26 cellular contexts compared by ENCODE assay signal in genomic region chr3:67416703-67417102, GRCh38.
DNase-seq lines count a peak whose midpoint lies in the region; ATAC-seq and TF ChIP-seq lines count a peak whose summit lies in the region.
"Had no signal": no experiment of that assay in that cellular context is flagged by ENCODE, and none has a peak within 500 bp of the region (broad histone marks: within the 10 kb centered on the region; RNA-seq: fewer than 3 reads in every experiment).

No MANE protein-coding gene starts in this region.

- H3K4me1 Mint-ChIP-seq in H9 = no peaks in the 10 kb centered on the region
- no peaks in the 10 kb centered on the region for H3K4me1 Mint-ChIP-seq in activated CD4-positive, alpha-beta memory T cell treated with anti-CD3 and anti-CD28 coated beads for 36 hours (ENCODE audit: low read depth)
- H3K4me1 Mint-ChIP-seq: stimulated activated naive B cell treated with anti-CD40 and anti-IgM and Interleukin-4, amounts not matched to agents 10 μg/mL and 1 μg/mL and 100 μg/mL, for 72 hours had no signal

- H2BK12ac ChIP-seq in H9 (ENCODE audit: insufficient read length, low read depth, low read length) = no peak overlapping the region

- no peak overlapping the region for H3K4me2 ChIP-seq in H9 (ENCODE audit: insufficient read depth, insufficient read length, low read length)

- no peaks in the 10 kb centered on the region for H3K27me3 Mint-ChIP-seq in H9 (ENCODE audit: low read depth)
- H3K27me3 Mint-ChIP-seq in activated CD4-positive, alpha-beta memory T cell treated with anti-CD3 and anti-CD28 coated beads for 36 hours = no peaks in the 10 kb centered on the region
- H3K27me3 Mint-ChIP-seq: activated T-cell treated with anti-CD3 and anti-CD28 coated beads, Interleukin-2, amount 50 U/mL, for 24 hours; stimulated activated naive B cell treated with anti-CD40 and anti-IgM and Interleukin-4, amounts not matched to agents 10 μg/mL and 1 μg/mL and 100 μg/mL, for 72 hours had no signal

- no peak overlapping the region for H3K4me3 ChIP-seq in epithelial cell of proximal tubule (ENCODE audit: low read depth, low read length)
- H3K4me3 ChIP-seq: esophagus muscularis mucosa, prostate gland, thoracic aorta had no signal

- CTCF ChIA-PET in activated CD4-positive, alpha-beta memory T cell treated with anti-CD3 and anti-CD28 coated beads for 36 hours (lab: Charles Lee) = interaction anchor here (1.5 kb wide), 1 partner anchor 10 kb away, joined by 6 read pairs; no protein-coding TSS in a partner anchor

- H3K9me3 ChIP-seq in H9 (ENCODE audit: control insufficient read depth, low read depth, low read length) = no peaks in the 10 kb centered on the region
- H3K9me3 ChIP-seq: prostate gland had no signal

- H3K56ac ChIP-seq in H9 (ENCODE audit: insufficient read length, low read depth, low read length) = no peak overlapping the region

- TF ChIP-seq CTCF in H9 (conservative IDR thresholded peaks at IDR 0.05) = peak; percentile 40; the same call in 2 of the 3 replicates
- peak; percentile 37 for TF ChIP-seq CTCF in epithelial cell of proximal tubule (conservative IDR thresholded peaks at IDR 0.05; ENCODE audit: low read depth, low read length)

- H3K23me2 ChIP-seq in H9 (ENCODE audit: insufficient read length, low read depth, low read length, poor library complexity, severe bottlenecking) = no peaks in the 10 kb centered on the region

- no peak overlapping the region for H3K4me3 Mint-ChIP-seq in H9
- no peak overlapping the region for H3K4me3 Mint-ChIP-seq in activated CD4-positive, alpha-beta memory T cell treated with anti-CD3 and anti-CD28 coated beads for 36 hours
- H3K4me3 Mint-ChIP-seq: activated CD8-positive, alpha-beta T cell treated with anti-CD3 and anti-CD28 coated beads, Interleukin-2, amount 10 ng/mL, durations not matched to agents 7 days and 5 days; activated T-cell treated with anti-CD3 and anti-CD28 coated beads, Interleukin-2, amount 50 U/mL, for 24 hours; natural killer cell; stimulated activated naive B cell treated with anti-CD40 and anti-IgM and Interleukin-4, amounts not matched to agents 10 μg/mL and 1 μg/mL and 100 μg/mL, for 72 hours had no signal

- no peak for DNase-seq in H9
- no peak for DNase-seq in epithelial cell of proximal tubule (ENCODE audit: low read depth)
- DNase-seq in renal cortical epithelial cell (ENCODE audit: low read depth) = peak; percentile 1
- no peak for DNase-seq in stimulated activated CD4-positive, alpha-beta T cell treated with anti-CD3 and anti-CD28 coated beads, Interleukin-4, amount 100 ng/mL, for 1 hour
- DNase-seq in substantia nigra (lab: John Stamatoyannopoulos, UW) = no peak
- DNase-seq in activated CD4-positive, alpha-beta memory T cell treated with anti-CD3 and anti-CD28 coated beads for 36 hours = no peak
- DNase-seq: activated CD8-positive, alpha-beta T cell treated with anti-CD3 and anti-CD28 coated beads, Interleukin-2, amount 10 ng/mL, durations not matched to agents 7 days and 5 days; activated naive CD4-positive, alpha-beta T cell; activated T-cell treated with anti-CD3 and anti-CD28 coated beads, Interleukin-2, amount 50 U/mL, for 24 hours; anterior cingulate cortex; cerebellar nuclear complex; effector CD4-positive, alpha-beta T cell; Kasumi-1; left cardiac atrium; natural killer cell; NCI-H2029; NCI-H2227 treated with DMSO at 0.1 percent for 48 hours; stimulated activated CD4-positive, alpha-beta T cell treated with anti-CD3 and anti-CD28 coated beads, Interleukin-2, amount 100 ng/mL, for 24 hours; stimulated activated naive B cell treated with anti-CD40 and anti-IgM and Interleukin-4, amounts not matched to agents 10 μg/mL and 1 μg/mL and 100 μg/mL, for 72 hours; SW 1271 had no signal

- H2BK120ac ChIP-seq in H9 (ENCODE audit: low read depth, low read length, poor library complexity, severe bottlenecking) = no peak overlapping the region

- no peak overlapping the region for H3K23ac ChIP-seq in H9 (ENCODE audit: insufficient read length, low read depth, low read length)

- no peak overlapping the region for H2BK5ac ChIP-seq in H9 (ENCODE audit: insufficient read length, low read length)

- H4K8ac ChIP-seq in H9 (replicated peaks; ENCODE audit: insufficient read length, low read depth, low read length) = no peak overlapping the region

- H2AK5ac ChIP-seq in H9 (ENCODE audit: insufficient read length, low read length) = no peak overlapping the region

- POLR2A ChIA-PET in activated CD4-positive, alpha-beta memory T cell treated with anti-CD3 and anti-CD28 coated beads for 36 hours (lab: Charles Lee) = no interaction called here

- no peaks in the 10 kb centered on the region for H4K20me1 ChIP-seq in H9 (ENCODE audit: control insufficient read depth, insufficient read depth, insufficient read length)

- H4K5ac ChIP-seq in H9 (ENCODE audit: insufficient read length, low read depth, low read length) = no peak overlapping the region

- H3K36me3 Mint-ChIP-seq in H9 (ENCODE audit: insufficient read depth in 1 of 3, low read depth in 3 of 3) = peaks cover 0 to 5% (median 0%) of the 10 kb centered on the region in 3 experiments; a peak in 2 of 7 replicates
- H3K36me3 Mint-ChIP-seq in activated CD4-positive, alpha-beta memory T cell treated with anti-CD3 and anti-CD28 coated beads for 36 hours = peaks cover 31% of the 10 kb centered on the region

- H4K91ac ChIP-seq in H9 (ENCODE audit: insufficient read length, low read depth, low read length) = no peak overlapping the region

- H3K27ac ChIP-seq in H9 (ENCODE audit: insufficient read length, low read depth, low read length) (no peak overlapping the region), substantia nigra (ENCODE audit: low read depth, low read length, poor library complexity, severe bottlenecking) (no peak overlapping the region)
- H3K27ac ChIP-seq: esophagus muscularis mucosa, prostate gland, thoracic aorta had no signal

- no peak overlapping the region for H3K18ac ChIP-seq in H9 (ENCODE audit: insufficient read length, low read depth, low read length)

- peak; percentile 18 for ATAC-seq in SK-N-SH treated with all-trans-retinoic acid at 6 μM for 48 hours
- ATAC-seq: activated CD4-positive, CD25-positive, alpha-beta regulatory T cell treated with anti-CD3 and anti-CD28 coated beads, Interleukin-2, amount 50 U/mL, for 24 hours; activated CD8-positive, alpha-beta T cell treated with anti-CD3 and anti-CD28 coated beads, Interleukin-2, amount 10 ng/mL, durations not matched to agents 7 days and 5 days; left cardiac atrium; natural killer cell; Right ventricle myocardium inferior; stimulated activated naive B cell treated with anti-CD40 and anti-IgM and Interleukin-4, amounts not matched to agents 10 μg/mL and 1 μg/mL and 100 μg/mL, for 72 hours had no signal

- intact Hi-C loops in activated CD4-positive, alpha-beta memory T cell treated with anti-CD3 and anti-CD28 coated beads for 36 hours (cut with micrococcal nuclease) = no loop called here

- no peak overlapping the region for H2BK20ac ChIP-seq in H9 (ENCODE audit: low read depth, low read length, poor library complexity, severe bottlenecking)

- H3K4ac ChIP-seq in H9 (ENCODE audit: low read depth, low read length) = no peak overlapping the region

- no peak overlapping the region for H3T11ph ChIP-seq in H9 (ENCODE audit: low read length)

- no CpG with 5 or more reads among the region's 1 CpG for WGBS in H9 (ENCODE audit: extremely low coverage, insufficient read length, low lambda C conversion rate)

- no peaks in the 10 kb centered on the region for H3K4me1 ChIP-seq in H9 (ENCODE audit: insufficient read depth, low read length)
- H3K4me1 ChIP-seq: prostate gland had no signal

- no peak overlapping the region for H2AFZ ChIP-seq in H9 (ENCODE audit: low read length)

- H3K14ac ChIP-seq in H9 (ENCODE audit: insufficient read depth, low read length) = no peak overlapping the region

- no peaks in the 10 kb centered on the region for H3K27me3 ChIP-seq in H9 (ENCODE audit: insufficient read depth, low read length)
- H3K27me3 ChIP-seq: esophagus muscularis mucosa had no signal

- no peaks in the 10 kb centered on the region for H3K79me1 ChIP-seq in H9 (ENCODE audit: insufficient read depth, low read depth, low read length, poor library complexity, severe bottlenecking)

- H3K9ac ChIP-seq in H9 (ENCODE audit: extremely low read depth, insufficient read length, low read length) = no peak overlapping the region

- H2BK15ac ChIP-seq in H9 (ENCODE audit: low read depth, low read length) = no peak overlapping the region

- no peak overlapping the region for H3K27ac Mint-ChIP-seq in H9
- H3K27ac Mint-ChIP-seq in activated CD4-positive, alpha-beta memory T cell treated with anti-CD3 and anti-CD28 coated beads for 36 hours = no peak overlapping the region
- H3K27ac Mint-ChIP-seq: activated CD8-positive, alpha-beta T cell treated with anti-CD3 and anti-CD28 coated beads, Interleukin-2, amount 10 ng/mL, durations not matched to agents 7 days and 5 days; activated T-cell treated with anti-CD3 and anti-CD28 coated beads, Interleukin-2, amount 50 U/mL, for 24 hours; natural killer cell; stimulated activated naive B cell treated with anti-CD40 and anti-IgM and Interleukin-4, amounts not matched to agents 10 μg/mL and 1 μg/mL and 100 μg/mL, for 72 hours had no signal

- H3K9me3 Mint-ChIP-seq in H9 = no peaks in the 10 kb centered on the region; a peak in 2 of 5 replicates
- H3K9me3 Mint-ChIP-seq in activated CD4-positive, alpha-beta memory T cell treated with anti-CD3 and anti-CD28 coated beads for 36 hours = peaks cover 20% of the 10 kb centered on the region

- H3K79me2 ChIP-seq in H9 (ENCODE audit: insufficient read depth, low read length) = no peaks in the 10 kb centered on the region

TF ChIP-seq in SK-N-SH treated with all-trans-retinoic acid at 6 μM for 48 hours, 23 proteins besides CTCF, POLR2A, EP300 and RAD21:
- TF ChIP-seq PPARA (CRISPR knock-in tag; IDR thresholded peaks at IDR 0.05; ENCODE audit: borderline replicate concordance) = no peak
- TF ChIP-seq TOX (CRISPR knock-in tag; IDR thresholded peaks at IDR 0.05; ENCODE audit: borderline replicate concordance) = no peak
- no peak for TF ChIP-seq ZC3H10 (CRISPR knock-in tag; IDR thresholded peaks at IDR 0.05)
- no peak for TF ChIP-seq ZNF8 (CRISPR knock-in tag; IDR thresholded peaks at IDR 0.05)
- TF ChIP-seq ZNF565 (CRISPR knock-in tag; conservative IDR thresholded peaks at IDR 0.05; ENCODE audit: low read depth) = no peak
- TF ChIP-seq CREB5 (CRISPR knock-in tag; IDR thresholded peaks at IDR 0.05; ENCODE audit: low read depth) = no peak
